ENCODE assay signal across 9 cellular contexts in the genomic region with DNA sequence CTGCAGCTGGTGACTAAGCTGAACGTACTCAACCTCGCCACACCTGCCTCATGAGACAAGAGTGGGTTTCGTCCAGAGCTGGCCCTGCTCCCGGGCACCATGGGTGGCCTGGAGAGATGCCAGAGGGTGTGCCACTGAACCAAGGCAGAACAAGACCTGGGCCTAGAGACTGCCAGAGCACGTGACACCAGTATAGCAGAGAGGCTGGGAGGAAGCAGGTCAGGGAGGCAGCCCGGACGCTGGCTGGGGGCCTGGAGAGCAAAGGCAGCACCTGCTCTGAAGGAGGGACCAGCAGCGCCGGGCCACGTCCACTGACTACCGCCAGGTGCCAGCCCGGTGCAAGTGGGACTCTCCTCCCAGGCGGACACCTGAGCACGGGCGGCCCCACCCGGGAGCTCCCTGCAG. TPM values are rescaled to one million over a fixed set of nuclear protein-coding genes. Genes with fewer than 3 reads are reported as not detected.
A peak's percentile ranks its signal among the peaks of the same experiment; 100 is the strongest.
DNase-seq lines count a peak whose midpoint lies in the region; ATAC-seq and TF ChIP-seq lines count a peak whose summit lies in the region.
"Had no signal": no experiment of that assay in that cellular context is flagged by ENCODE, and none has a peak within 500 bp of the region (broad histone marks: within the 10 kb centered on the region; RNA-seq: fewer than 3 reads in every experiment).

No MANE protein-coding gene starts in this region.

- peaks cover 9 to 62% (median 59%) of the 10 kb centered on the region in 4 donors for H3K36me3 ChIP-seq in stomach

- H3K27ac ChIP-seq in stomach = peak overlapping the region; percentile 76 to 84 (median 83)

- peaks cover 0 to 30% (median 18%) of the 10 kb centered on the region in 4 donors for H3K4me1 ChIP-seq in stomach

- no peak overlapping the region for H3K4me3 ChIP-seq in stomach

- TF ChIP-seq CTCF in stomach (IDR thresholded peaks at IDR 0.05) = peak in 4 of 7 experiments; percentile 7 to 49 (median 24)

- DNase-seq in LHCN-M2 (ENCODE audit: low read depth) (peak; percentile 49), NCI-H748 (lab: John Stamatoyannopoulos, UW; ENCODE audit: unreplicated experiment) (peak; percentile 99), left cardiac atrium (no peak), stomach (peak; percentile 98), SIG-M5 (lab: John Stamatoyannopoulos, UW) (no peak), islet precursor cell (no peak)
- DNase-seq: activated CD4-positive, alpha-beta T cell treated with anti-CD3 and anti-CD28 coated beads, Interleukin-2, amount 50 U/mL, for 4 hours; midbrain had no signal

- 22 to 48% (median 40%) methylated on average over 1 to 16 of the region's 16 CpGs for WGBS in stomach, 5 donors

- intact Hi-C loops in left cardiac atrium (cut with DNase I) (no loop called here), stomach (cut with DNase I; ENCODE audit: low total_unique reads) (no loop called here)

- ATAC-seq in left cardiac atrium (peak; percentile 68 to 74), GM18517 (IDR thresholded peaks at IDR 0.05; ENCODE audit: unreplicated experiment) (no peak)

- no peaks in the 10 kb centered on the region for H3K9me3 ChIP-seq in stomach

- TF ChIP-seq EP300 in stomach (IDR thresholded peaks at IDR 0.05) = no peak

- H3K27me3 ChIP-seq in stomach = no peaks in the 10 kb centered on the region

- TF ChIP-seq POLR2A in stomach (IDR thresholded peaks at IDR 0.05) = no peak

RNA-seq across cellular contexts. Expression of gene C13orf46, which starts 7.3 kb away (rescaled TPM):
- total RNA-seq in LHCN-M2 (2014; rRNA removed) = 0.11 and 0.13 TPM in 2 replicates
- 0.97 TPM for polyA plus RNA-seq in LHCN-M2 (2012)
- total RNA-seq in left cardiac atrium = 1 to 10 TPM in 1 of 2 donors, under 1 TPM in 1; 0.65 to 1.4 TPM
- 10 to 100 TPM in 2 of 5 donors, 1 to 10 TPM in 1, under 1 TPM in 1, not detected in 1; 0.58 to 32.6 (median 12.0) TPM for total RNA-seq in stomach
- 10 to 100 TPM in 1 of 3 donors, 1 to 10 TPM in 1, under 1 TPM in 1; 0.95 to 17.6 (median 8.7) TPM for polyA plus RNA-seq in stomach

Comparison
In these comparisons a context has a peak if more than half of its experiments do, and no peak if none do; other contexts are left out.
1. DNase-seq: peak in LHCN-M2 (single experiment), NCI-H748 (single experiment) and stomach (single experiment); none in left cardiac atrium (single experiment), SIG-M5 (single experiment) and islet precursor cell (single experiment).